28 cellular contexts compared by ENCODE assay signal in genomic region chr3:179670311-179670710, GRCh38.
"Had no signal": no experiment of that assay in that cellular context is flagged by ENCODE, and none has a peak within 500 bp of the region (broad histone marks: within the 10 kb centered on the region; RNA-seq: fewer than 3 reads in every experiment).

No MANE protein-coding gene starts in this region.

- DNase-seq: activated CD4-positive, alpha-beta memory T cell treated with anti-CD3 and anti-CD28 coated beads for 36 hours; activated CD4-positive, alpha-beta T cell treated with anti-CD3 and anti-CD28 coated beads for 48 hours; activated CD8-positive, alpha-beta memory T cell treated with anti-CD3 and anti-CD28 coated beads, Interleukin-2, amount 50 U/mL, for 4 hours; activated effector memory CD4-positive, alpha-beta T cell treated with anti-CD3 and anti-CD28 coated beads, Interleukin-2, amount 50 U/mL, for 16 hours; activated naive CD4-positive, alpha-beta T cell treated with anti-CD3 and anti-CD28 coated beads for 36 hours; activated naive CD8-positive, alpha-beta T cell treated with anti-CD3 and anti-CD28 coated beads, Interleukin-2, amount 10 ng/mL, durations not matched to agents 7 days and 5 days; activated T-cell treated with anti-CD3 and anti-CD28 coated beads, Interleukin-2, amount 50 U/mL, for 1 hour; amniotic stem cell; brain microvascular endothelial cell; dorsolateral prefrontal cortex; effector memory CD4-positive, alpha-beta T cell; foreskin keratinocyte; kidney glomerular epithelial cell; left lung; mucosa of descending colon; ovary; spleen; stimulated activated naive CD4-positive, alpha-beta T cell; trophoblast cell had no signal

- H3K36me3 ChIP-seq: brain microvascular endothelial cell, left lung, neutrophil, ovary, spleen, thoracic aorta had no signal

- H3K27ac ChIP-seq: coronary artery, foreskin keratinocyte, neutrophil, spleen, thoracic aorta, VCaP had no signal

- H3K27ac Mint-ChIP-seq: activated CD4-positive, alpha-beta memory T cell treated with anti-CD3 and anti-CD28 coated beads for 36 hours; activated naive CD4-positive, alpha-beta T cell treated with anti-CD3 and anti-CD28 coated beads for 36 hours; activated naive CD8-positive, alpha-beta T cell treated with anti-CD3 and anti-CD28 coated beads, Interleukin-2, amount 10 ng/mL, durations not matched to agents 7 days and 5 days; activated T-helper 1 cell treated with anti-CD3 and anti-CD28 coated beads, Interleukin-12 subunit alpha, Interleukin-12 subunit beta, Interleukin-2, Interleukin-4 antibody, amounts not matched to agents 30 ng/mL and 10 ng/mL and 1 ng/mL, durations not matched to agents 14 hours and 24 hours and 36 hours; natural killer cell treated with Interleukin-12 subunit alpha and Interleukin-12 subunit beta and Interleukin-15 and Interleukin-18, amount 100 ng/mL, for 72 hours; progenitor cell of endocrine pancreas had no signal

- H3K4me1 ChIP-seq: foreskin keratinocyte had no signal

- H3K36me3 Mint-ChIP-seq: activated CD4-positive, alpha-beta memory T cell treated with anti-CD3 and anti-CD28 coated beads for 36 hours; activated naive CD8-positive, alpha-beta T cell treated with anti-CD3 and anti-CD28 coated beads, Interleukin-2, amount 10 ng/mL, durations not matched to agents 7 days and 5 days; natural killer cell treated with Interleukin-12 subunit alpha and Interleukin-12 subunit beta and Interleukin-15 and Interleukin-18, amount 100 ng/mL, for 72 hours had no signal

- H3K4me3 ChIP-seq: coronary artery, dorsolateral prefrontal cortex, left lung, lung, mucosa of descending colon, ovary, spleen, thoracic aorta had no signal

- H3K9me3 Mint-ChIP-seq: activated CD4-positive, alpha-beta memory T cell treated with anti-CD3 and anti-CD28 coated beads for 36 hours; activated naive CD4-positive, alpha-beta T cell treated with anti-CD3 and anti-CD28 coated beads for 36 hours; activated naive CD8-positive, alpha-beta T cell treated with anti-CD3 and anti-CD28 coated beads, Interleukin-2, amount 10 ng/mL, durations not matched to agents 7 days and 5 days; activated T-helper 1 cell treated with anti-CD3 and anti-CD28 coated beads, Interleukin-12 subunit alpha, Interleukin-12 subunit beta, Interleukin-2, Interleukin-4 antibody, amounts not matched to agents 30 ng/mL and 10 ng/mL and 1 ng/mL, durations not matched to agents 14 hours and 24 hours and 36 hours; natural killer cell treated with Interleukin-12 subunit alpha and Interleukin-12 subunit beta and Interleukin-15 and Interleukin-18, amount 100 ng/mL, for 72 hours had no signal

- H3K9me3 ChIP-seq: left lung, mucosa of descending colon, neutrophil, ovary, spleen, thoracic aorta had no signal

- H3K4me3 Mint-ChIP-seq: activated CD4-positive, alpha-beta memory T cell treated with anti-CD3 and anti-CD28 coated beads for 36 hours; activated naive CD4-positive, alpha-beta T cell treated with anti-CD3 and anti-CD28 coated beads for 36 hours; activated naive CD8-positive, alpha-beta T cell treated with anti-CD3 and anti-CD28 coated beads, Interleukin-2, amount 10 ng/mL, durations not matched to agents 7 days and 5 days; activated T-helper 1 cell treated with anti-CD3 and anti-CD28 coated beads, Interleukin-12 subunit alpha, Interleukin-12 subunit beta, Interleukin-2, Interleukin-4 antibody, amounts not matched to agents 30 ng/mL and 10 ng/mL and 1 ng/mL, durations not matched to agents 14 hours and 24 hours and 36 hours; natural killer cell treated with Interleukin-12 subunit alpha and Interleukin-12 subunit beta and Interleukin-15 and Interleukin-18, amount 100 ng/mL, for 72 hours had no signal

- H3K27me3 ChIP-seq: brain microvascular endothelial cell, dorsolateral prefrontal cortex, foreskin keratinocyte, left lung, neutrophil, ovary, spleen had no signal

- ATAC-seq: activated CD4-positive, CD25-positive, alpha-beta regulatory T cell treated with anti-CD3 and anti-CD28 coated beads, Interleukin-2, amount 50 U/mL, for 24 hours; foreskin keratinocyte; left lung; mucosa of descending colon; natural killer cell treated with Interleukin-12 subunit alpha and Interleukin-12 subunit beta and Interleukin-15 and Interleukin-18, amount 100 ng/mL, for 72 hours had no signal

- H3K27me3 Mint-ChIP-seq: activated CD4-positive, alpha-beta memory T cell treated with anti-CD3 and anti-CD28 coated beads for 36 hours; activated naive CD8-positive, alpha-beta T cell treated with anti-CD3 and anti-CD28 coated beads, Interleukin-2, amount 10 ng/mL, durations not matched to agents 7 days and 5 days; natural killer cell treated with Interleukin-12 subunit alpha and Interleukin-12 subunit beta and Interleukin-15 and Interleukin-18, amount 100 ng/mL, for 72 hours; progenitor cell of endocrine pancreas had no signal
